Comparison of ENCODE assay signal across 23 cellular contexts in the genomic region with DNA sequence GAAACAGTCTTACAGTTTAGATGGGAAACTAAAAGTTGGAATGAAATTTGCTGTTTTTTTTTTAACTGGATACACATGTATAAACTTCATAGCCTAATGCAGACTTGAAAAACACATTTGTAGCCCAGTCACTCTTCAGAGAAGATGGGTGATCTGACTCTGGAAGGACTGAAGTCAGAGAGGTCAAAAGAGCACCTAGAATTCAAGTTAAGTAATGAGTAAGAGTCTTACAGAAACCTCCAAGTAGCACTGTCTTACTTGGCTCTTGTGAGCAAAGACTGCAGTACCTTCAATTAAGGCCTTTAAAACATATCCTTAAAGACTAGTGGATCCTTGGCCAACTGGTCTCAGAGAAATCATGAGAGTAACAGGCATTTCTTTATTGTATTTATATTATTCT.
"Had no signal": no experiment of that assay in that cellular context is flagged by ENCODE, and none has a peak within 500 bp of the region (broad histone marks: within the 10 kb centered on the region; RNA-seq: fewer than 3 reads in every experiment).

No MANE protein-coding gene starts in this region.

- H3K9me3 ChIP-seq: gastroesophageal sphincter, left ventricle myocardium inferior, lower lobe of right lung, ovary, right atrium auricular region, testis, tibial nerve, upper lobe of right lung had no signal

- H3K4me3 Mint-ChIP-seq: endodermal cell; memory B cell; mesothelial cell of epicardium; natural killer cell; neural progenitor cell; stimulated activated memory B cell treated with anti-CD40 and anti-IgM and Interleukin-4, amounts not matched to agents 10 μg/mL and 1 μg/mL and 100 μg/mL, for 72 hours; stimulated activated naive CD8-positive, alpha-beta T cell treated with anti-CD3 and anti-CD28 coated beads, Interleukin-15, Interleukin-2, amounts not matched to agents 100 ng/mL and 50 ng/mL, for 24 hours had no signal

- H3K27me3 Mint-ChIP-seq: memory B cell; stimulated activated memory B cell treated with anti-CD40 and anti-IgM and Interleukin-4, amounts not matched to agents 10 μg/mL and 1 μg/mL and 100 μg/mL, for 72 hours; stimulated activated naive CD8-positive, alpha-beta T cell treated with anti-CD3 and anti-CD28 coated beads, Interleukin-15, Interleukin-2, amounts not matched to agents 100 ng/mL and 50 ng/mL, for 24 hours had no signal

- H3K36me3 ChIP-seq: ovary had no signal

- DNase-seq: effector CD4-positive, alpha-beta T cell; endodermal cell; foreskin fibroblast; glutamatergic neuron; left ventricle myocardium inferior; lower lobe of right lung; natural killer cell; nucleus accumbens; ovary; stimulated activated CD4-positive, alpha-beta T cell treated with anti-CD3 and anti-CD28 coated beads, Interleukin-4, amount 100 ng/mL, for 1 hour; stimulated activated CD8-positive, alpha-beta memory T cell treated with anti-CD3 and anti-CD28 coated beads, Interleukin-4, amount 100 ng/mL, for 48 hours; testis; upper lobe of right lung had no signal

- H3K27ac Mint-ChIP-seq: endodermal cell; memory B cell; mesothelial cell of epicardium; neural progenitor cell; stimulated activated naive CD8-positive, alpha-beta T cell treated with anti-CD3 and anti-CD28 coated beads, Interleukin-15, Interleukin-2, amounts not matched to agents 100 ng/mL and 50 ng/mL, for 24 hours had no signal

- H3K27ac ChIP-seq: coronary artery, left ventricle myocardium inferior, lower lobe of right lung, neural progenitor cell, ovary, right atrium auricular region, testis, tibial nerve, upper lobe of right lung had no signal

- FAIRE-seq: keratinocyte had no signal

- H3K4me1 ChIP-seq: left ventricle myocardium inferior, lower lobe of right lung, neural progenitor cell, right atrium auricular region, testis, tibial nerve, upper lobe of right lung had no signal

- ATAC-seq: gastroesophageal sphincter; lower lobe of right lung; natural killer cell; stimulated activated memory B cell treated with anti-CD40 and anti-IgM and Interleukin-4, amounts not matched to agents 10 μg/mL and 1 μg/mL and 100 μg/mL, for 72 hours; upper lobe of right lung had no signal

- H3K4me1 Mint-ChIP-seq: endodermal cell; memory B cell; mesothelial cell of epicardium; natural killer cell; neural progenitor cell; stimulated activated memory B cell treated with anti-CD40 and anti-IgM and Interleukin-4, amounts not matched to agents 10 μg/mL and 1 μg/mL and 100 μg/mL, for 72 hours had no signal

- H3K27me3 ChIP-seq: gastroesophageal sphincter, neural progenitor cell, ovary, right atrium auricular region, testis, tibial nerve, upper lobe of right lung had no signal

- H3K9me3 Mint-ChIP-seq: endodermal cell; memory B cell; natural killer cell; neural progenitor cell; stimulated activated memory B cell treated with anti-CD40 and anti-IgM and Interleukin-4, amounts not matched to agents 10 μg/mL and 1 μg/mL and 100 μg/mL, for 72 hours; stimulated activated naive CD8-positive, alpha-beta T cell treated with anti-CD3 and anti-CD28 coated beads, Interleukin-15, Interleukin-2, amounts not matched to agents 100 ng/mL and 50 ng/mL, for 24 hours had no signal

- H3K4me3 ChIP-seq: coronary artery, gastroesophageal sphincter, left ventricle myocardium inferior, lower lobe of right lung, neural progenitor cell, ovary, right atrium auricular region, testis, tibial nerve, upper lobe of right lung had no signal
